ENCODE assay signal across 8 cellular contexts in the genomic region with DNA sequence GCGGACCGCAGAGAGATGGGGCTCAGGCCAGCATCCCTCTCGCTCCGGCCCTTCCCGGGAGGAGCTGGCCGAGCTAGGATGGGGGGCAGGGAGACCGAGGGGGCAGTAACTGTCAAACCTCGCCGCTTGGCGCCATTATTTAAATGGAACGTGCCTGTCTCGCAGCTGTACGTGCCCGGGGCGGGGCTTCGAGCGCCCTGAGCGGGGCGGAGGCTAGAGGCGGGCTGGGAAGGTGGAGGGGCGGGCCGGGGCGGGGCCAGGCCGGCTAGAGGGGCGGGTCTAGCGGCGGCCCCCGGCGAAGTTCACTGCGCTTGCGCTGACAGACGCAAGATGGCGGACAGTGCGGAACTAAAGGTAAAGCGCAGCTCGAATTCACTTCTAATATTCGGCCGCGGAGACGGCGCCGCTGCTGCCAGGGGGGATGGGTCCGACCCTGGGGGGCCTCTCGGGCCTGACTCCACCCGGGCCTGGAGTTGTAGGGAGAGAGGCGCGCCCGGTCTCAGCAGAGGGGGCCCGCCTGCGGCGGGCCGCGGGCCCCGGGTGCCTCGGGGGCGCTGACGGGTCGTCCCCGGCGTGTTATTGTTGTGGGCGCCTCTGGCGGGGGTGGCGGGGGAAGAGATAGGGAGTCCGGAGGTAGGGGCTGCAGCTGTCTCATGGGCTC. TPM values are rescaled to one million over a fixed set of nuclear protein-coding genes. Genes with fewer than 3 reads are reported as not detected.
DNase-seq lines count a peak whose midpoint lies in the region; ATAC-seq, FAIRE-seq and TF ChIP-seq lines count a peak whose summit lies in the region.

PIAS1 (plus strand) TSS at position 319 of the 661 bp plus-strand sequence; CDS start at position 331, 12 bp downstream.

- FAIRE-seq in pancreas (lab: Jason Lieb, UNC) = no peak

- H3K27me3 ChIP-seq in pancreas = no peaks in the 10 kb centered on the region
- no peaks in the 10 kb centered on the region for H3K27me3 ChIP-seq in thyroid gland

- peak; percentile 90 for ATAC-seq in HG02763 (IDR thresholded peaks at IDR 0.05; ENCODE audit: unreplicated experiment)
- peak; percentile 97 for ATAC-seq in Right ventricle myocardium superior (ENCODE audit: poor library complexity)
- ATAC-seq in pancreas = peak; percentile 93 to 97 (median 96)

- H3K27ac ChIP-seq in pancreas (peak within 1 kb of the TSS; percentile 75 to 93 (median 85)), thyroid gland (peak within 1 kb of the TSS; percentile 93 to 97 (median 95))

- H3K4me3 ChIP-seq in pancreas (peak within 1 kb of the TSS; percentile 64 to 84 (median 82)), thyroid gland (replicated peaks in 1 of 3) (peak within 1 kb of the TSS; percentile 79 to 99 (median 96))

- intact Hi-C loops in Right ventricle myocardium superior (cut with DNase I) = loop anchor here (10.0 kb wide), 1 partner anchor 101 kb away; no protein-coding TSS in a partner anchor
- intact Hi-C loops in pancreas (cut with DNase I) = no loop called here
- intact Hi-C loops in thyroid gland (cut with DNase I) = loop anchor here (10.0 kb wide), 2 partner anchors 161 to 189 kb away; no protein-coding TSS in a partner anchor

- peak; percentile 84 to 94 for TF ChIP-seq POLR2A in thyroid gland (IDR thresholded peaks at IDR 0.05)

- DNase-seq in NCI-H1417 treated with DMSO at 0.1 percent for 48 hours (lab: John Stamatoyannopoulos, UW) (peak; percentile 88), SW 1271 (lab: John Stamatoyannopoulos, UW) (peak; percentile 87 to 91), Right ventricle myocardium superior (peak; percentile 97), pancreas (peak; percentile 93 to 98 (median 96)), thyroid gland (peak; percentile 96 to 97)
- DNase-seq in activated naive CD8-positive, alpha-beta T cell treated with anti-CD3 and anti-CD28 coated beads, Interleukin-2, amount 50 U/mL, for 16 hours (ENCODE audit: low read depth, low spot score) = peak; percentile 84

- TF ChIP-seq CTCF in GM12873 (IDR thresholded peaks at IDR 0.05; ENCODE audit: insufficient read depth, low read depth, low read length, missing control alignments) (peak; percentile 5), pancreas (IDR thresholded peaks at IDR 0.05) (no peak), thyroid gland (IDR thresholded peaks at IDR 0.05) (peak in 1 of 6 experiments; percentile 19)

- H3K4me1 ChIP-seq in pancreas (peaks cover 4 to 35% (median 25%) of the 10 kb centered on the region in 3 donors), thyroid gland (peaks cover 25 to 27% of the 10 kb centered on the region in 2 donors)

- H3K36me3 ChIP-seq in pancreas (no peaks in the 10 kb centered on the region), thyroid gland (no peaks in the 10 kb centered on the region)

- 0 to 1% methylated on average over 36 to 64 of the region's 64 CpGs for WGBS in pancreas, 2 donors
- WGBS in thyroid gland, 2 donors = 0 to 2% methylated on average over 24 to 32 of the region's 64 CpGs

- H3K9me3 ChIP-seq in pancreas = no peaks in the 10 kb centered on the region
- no peaks in the 10 kb centered on the region for H3K9me3 ChIP-seq in thyroid gland

RNA-seq across cellular contexts. Expression of gene PIAS1, which starts in this region (rescaled TPM):
- total RNA-seq in Right ventricle myocardium superior = 21.5 TPM
- 10 to 100 TPM; 10.6 to 27.5 (median 17.6) TPM for total RNA-seq in pancreas
- 10 to 100 TPM; 14.4 to 29.0 TPM for polyA plus RNA-seq in pancreas
- 100 to 1,000 TPM in 2 of 4 donors, 10 to 100 TPM in 2; 91.6 to 202 (median 111) TPM for total RNA-seq in thyroid gland

Comparison
In these comparisons a context has a peak if more than half of its experiments do, and no peak if none do; other contexts are left out.
1. Peak in every context shown above with its lines: DNase-seq, ATAC-seq, H3K4me3 ChIP-seq and H3K27ac ChIP-seq.
2. intact Hi-C loops: an anchor here in Right ventricle myocardium superior (10.0 kb wide) and thyroid gland (10.0 kb wide); none called in pancreas.